31 cellular contexts compared by ENCODE assay signal in genomic region chr19:56663931-56664500, GRCh38. TPM values are rescaled to one million over a fixed set of nuclear protein-coding genes. Genes with fewer than 3 reads are reported as not detected.
"Had no signal": no experiment of that assay in that cellular context is flagged by ENCODE, and none has a peak within 500 bp of the region (broad histone marks: within the 10 kb centered on the region; RNA-seq: fewer than 3 reads in every experiment).

No MANE protein-coding gene starts in this region.

- H3K4me3 ChIP-seq: heart left ventricle, left ventricle myocardium inferior, lung, neural progenitor cell, pancreas, prostate gland, skin epidermis, stomach, thyroid gland, transverse colon, upper lobe of left lung, uterus had no signal

- ATAC-seq: natural killer cell; pancreas; right cardiac atrium; sciatic nerve; stimulated activated naive B cell treated with anti-CD40 and anti-IgM and Interleukin-4, amounts not matched to agents 10 μg/mL and 1 μg/mL and 100 μg/mL, for 72 hours; stimulated activated naive CD8-positive, alpha-beta T cell treated with anti-CD3 and anti-CD28 coated beads, Interleukin-15, Interleukin-2, amounts not matched to agents 100 U/mL and 50 U/mL, for 24 hours had no signal

- H3K9me3 ChIP-seq: pancreas, prostate gland, testis, thyroid gland, transverse colon, uterus had no signal

- H3K27me3 ChIP-seq: heart left ventricle, neural progenitor cell, pancreas, stomach, testis, thyroid gland, transverse colon, upper lobe of left lung, uterus had no signal

- DNase-seq: heart left ventricle; hypothalamus; immature natural killer cell; kidney; left ventricle myocardium inferior; naive B cell; natural killer cell; nephron progenitor cell; pancreas; posterior cingulate gyrus; retina; stimulated activated CD4-positive, alpha-beta T cell treated with anti-CD3 and anti-CD28 coated beads, Interleukin-12 subunit alpha, Interleukin-12 subunit beta, amount 100 ng/mL, for 4 hours; stimulated activated CD4-positive, alpha-beta T cell treated with anti-CD3 and anti-CD28 coated beads, Interleukin-15, amount 100 ng/mL, for 24 hours; stimulated activated CD4-positive, alpha-beta T cell treated with anti-CD3 and anti-CD28 coated beads, Interleukin-2, amount 100 ng/mL, for 24 hours; stimulated activated CD4-positive, alpha-beta T cell treated with anti-CD3 and anti-CD28 coated beads, Interleukin-4, amount 100 ng/mL, for 1 hour; stimulated activated naive B cell treated with anti-CD40 and anti-IgM and Interleukin-4, amounts not matched to agents 10 μg/mL and 1 μg/mL and 100 μg/mL, for 72 hours; stimulated activated naive CD8-positive, alpha-beta T cell treated with anti-CD3 and anti-CD28 coated beads, Interleukin-15, Interleukin-2, amounts not matched to agents 100 U/mL and 50 U/mL, for 24 hours; stomach; testis; thyroid gland; transverse colon; uterus had no signal

- H3K27ac ChIP-seq: heart left ventricle, left ventricle myocardium inferior, neural progenitor cell, pancreas, prostate gland, skin epidermis, stomach, testis, thyroid gland, transverse colon, upper lobe of left lung, uterus had no signal

- H2AFZ ChIP-seq: neural progenitor cell had no signal

- H3K36me3 ChIP-seq: neural progenitor cell, pancreas, prostate gland, transverse colon, uterus had no signal

- H3K4me1 ChIP-seq: neural progenitor cell, pancreas, prostate gland, testis, thyroid gland, transverse colon, upper lobe of left lung, uterus had no signal

- H3K4me2 ChIP-seq: neural progenitor cell had no signal

RNA-seq across cellular contexts. Expression of gene SMIM17, which starts 21.1 kb away (rescaled TPM):
- total RNA-seq: left ventricle myocardium inferior, lower leg skin, mononuclear cell, prostate gland, thyroid gland, transverse colon had no signal
- polyA plus RNA-seq: immature natural killer cell had no signal
